Comparison of ENCODE assay signal across 9 cellular contexts in genomic region chr5:178206166-178207101, GRCh38. TPM values are rescaled to one million over a fixed set of nuclear protein-coding genes. Genes with fewer than 3 reads are reported as not detected.
DNase-seq lines count a peak whose midpoint lies in the region; ATAC-seq and TF ChIP-seq lines count a peak whose summit lies in the region.
"Had no signal": no experiment of that assay in that cellular context is flagged by ENCODE, and none has a peak within 500 bp of the region (broad histone marks: within the 10 kb centered on the region; RNA-seq: fewer than 3 reads in every experiment).

No MANE protein-coding gene starts in this region.

- H3K9me3 ChIP-seq in adipocyte (ENCODE audit: control insufficient read depth, low read length) = no peaks in the 10 kb centered on the region
- no peaks in the 10 kb centered on the region for H3K9me3 ChIP-seq in thymus (ENCODE audit: control insufficient read depth)

- H3K4me1 ChIP-seq in adipocyte (ENCODE audit: control insufficient read depth, insufficient read depth, low read length) (peaks cover 26% of the 10 kb centered on the region), thymus (ENCODE audit: control insufficient read depth, insufficient read depth, low read length) (peaks cover 17% of the 10 kb centered on the region)

- H3K36me3 Mint-ChIP-seq in activated T-cell treated with anti-CD3 and anti-CD28 coated beads, Interleukin-2, amount 50 U/mL, for 4 hours (ENCODE audit: insufficient read depth) = peaks cover 52% of the 10 kb centered on the region

- peak overlapping the region; percentile 46 for H3K27ac ChIP-seq in thymus (ENCODE audit: low read depth)

- 57% methylated on average over 12 of the region's 12 CpGs for WGBS in thymus

- TF ChIP-seq CTCF in kidney epithelial cell (IDR thresholded peaks at IDR 0.05; ENCODE audit: insufficient read depth, low read length, poor library complexity, severe bottlenecking) = no peak

- ATAC-seq in activated T-cell treated with anti-CD3 and anti-CD28 coated beads, Interleukin-2, amount 50 U/mL, for 4 hours = no peak
- ATAC-seq in HG03378 (IDR thresholded peaks at IDR 0.05; ENCODE audit: unreplicated experiment) (no peak), GM21576 (IDR thresholded peaks at IDR 0.05; ENCODE audit: unreplicated experiment) (no peak)

- peak overlapping the region; percentile 95 for H3K4me3 Mint-ChIP-seq in activated T-cell treated with anti-CD3 and anti-CD28 coated beads, Interleukin-2, amount 50 U/mL, for 4 hours

- H3K4me3 ChIP-seq in adipocyte (ENCODE audit: low read length) (peak overlapping the region; percentile 89), kidney epithelial cell (ENCODE audit: low read depth, low read length) (peak overlapping the region; percentile 84), thymus (ENCODE audit: low read length) (peak overlapping the region; percentile 75)

- H3K27me3 Mint-ChIP-seq in activated T-cell treated with anti-CD3 and anti-CD28 coated beads, Interleukin-2, amount 50 U/mL, for 4 hours (ENCODE audit: low read depth) = peaks cover 2% of the 10 kb centered on the region

- peaks cover 31% of the 10 kb centered on the region for H3K4me1 Mint-ChIP-seq in activated T-cell treated with anti-CD3 and anti-CD28 coated beads, Interleukin-2, amount 50 U/mL, for 4 hours (ENCODE audit: low read depth)

- H3K36me3 ChIP-seq in adipocyte (ENCODE audit: control insufficient read depth, insufficient read depth, low read length, severe bottlenecking) = peaks cover 55% of the 10 kb centered on the region
- peaks cover 10% of the 10 kb centered on the region for H3K36me3 ChIP-seq in kidney epithelial cell (ENCODE audit: control insufficient read depth, insufficient read depth, low read length)
- H3K36me3 ChIP-seq in thymus (ENCODE audit: control insufficient read depth, insufficient read depth) = peaks cover 45% of the 10 kb centered on the region

- no peaks in the 10 kb centered on the region for H3K9me3 Mint-ChIP-seq in activated T-cell treated with anti-CD3 and anti-CD28 coated beads, Interleukin-2, amount 50 U/mL, for 4 hours

- peak overlapping the region; percentile 96 for H3K9ac ChIP-seq in adipocyte (ENCODE audit: low read length)

- no peak for DNase-seq in activated T-cell treated with anti-CD3 and anti-CD28 coated beads, Interleukin-2, amount 50 U/mL, for 4 hours
- DNase-seq in activated T-cell treated with anti-CD3 and anti-CD28 coated beads for 4 hours = no peak
- no peak for DNase-seq in adipocyte (ENCODE audit: low read depth)
- no peak for DNase-seq in kidney epithelial cell (ENCODE audit: low read depth)
- DNase-seq in OCI-M2 (lab: John Stamatoyannopoulos, UW; ENCODE audit: unreplicated experiment) = no peak

- no peaks in the 10 kb centered on the region for H3K27me3 ChIP-seq in adipocyte (replicated peaks; ENCODE audit: control insufficient read depth, insufficient read depth, low read length)
- no peaks in the 10 kb centered on the region for H3K27me3 ChIP-seq in kidney epithelial cell (ENCODE audit: control insufficient read depth, insufficient read depth, low read length)
- no peaks in the 10 kb centered on the region for H3K27me3 ChIP-seq in thymus (ENCODE audit: control insufficient read depth, insufficient read depth)

RNA-seq across cellular contexts. Expression of gene HNRNPAB, which starts 2.1 kb away (rescaled TPM):
- 100 to 1,000 TPM; 646 to 699 (median 679) TPM for total RNA-seq in activated T-cell treated with anti-CD3 and anti-CD28 coated beads, Interleukin-2, amount 50 U/mL, for 4 hours
- total RNA-seq in kidney epithelial cell = 132 and 152 TPM in 2 replicates
- polyA plus RNA-seq in thymus = 146 TPM

RNA-seq across cellular contexts. Expression of gene GMCL2, which starts 19.3 kb away (rescaled TPM):
- not detected for total RNA-seq in activated T-cell treated with anti-CD3 and anti-CD28 coated beads, Interleukin-2, amount 50 U/mL, for 4 hours
- not detected in 2 replicates for total RNA-seq in kidney epithelial cell
- under 0.01 TPM for polyA plus RNA-seq in thymus
- total RNA-seq: SK-MEL-5 had no signal

RNA-seq across cellular contexts. Expression of gene PHYKPL, which starts 26.2 kb away (rescaled TPM):
- 10 to 100 TPM; 46.7 to 53.2 (median 49.7) TPM for total RNA-seq in activated T-cell treated with anti-CD3 and anti-CD28 coated beads, Interleukin-2, amount 50 U/mL, for 4 hours
- 18.7 and 22.7 TPM in 2 replicates for total RNA-seq in kidney epithelial cell
- 116 TPM for polyA plus RNA-seq in thymus

RNA-seq across cellular contexts. Expression of gene NHP2, which starts 52.7 kb away (rescaled TPM):
- total RNA-seq in activated T-cell treated with anti-CD3 and anti-CD28 coated beads, Interleukin-2, amount 50 U/mL, for 4 hours = 100 to 1,000 TPM; 373 to 417 (median 409) TPM
- total RNA-seq in kidney epithelial cell = 454 and 476 TPM in 2 replicates
- 107 TPM for polyA plus RNA-seq in thymus
